ENCODE assay signal across 16 cellular contexts in genomic region chr3:195120199-195120556, GRCh38.
DNase-seq lines count a peak whose midpoint lies in the region; ATAC-seq, FAIRE-seq and TF ChIP-seq lines count a peak whose summit lies in the region.
"Had no signal": no experiment of that assay in that cellular context is flagged by ENCODE, and none has a peak within 500 bp of the region (broad histone marks: within the 10 kb centered on the region; RNA-seq: fewer than 3 reads in every experiment).

No MANE protein-coding gene starts in this region.

- BruUV-seq in Calu3 (replicated peaks; lab: Mats Ljungman, UMichigan), result no TSS peak

- H3K36me3 ChIP-seq in mesodermal cell (ENCODE audit: control insufficient read depth, insufficient read depth, low read length) (peaks cover under 1% of the 10 kb centered on the region), testis (ENCODE audit: low read depth, missing control alignments) (no peaks in the 10 kb centered on the region)

- FAIRE-seq in urothelium cell line (lab: Jason Lieb, UNC), result no peak

- POLR2A ChIA-PET in WTC11 (lab: Charles Lee), result no interaction called here

- H3K4me3 ChIP-seq in mesodermal cell (ENCODE audit: extremely low read depth, insufficient read depth, low read length, poor library complexity, severe bottlenecking) (no peak overlapping the region), testis (no peak overlapping the region)

- DNase-seq in HFFc6 (no peak), WTC11 (ENCODE audit: low spot score) (no peak), testis (no peak), Calu3 (no peak), NCI-H524 treated with DMSO at 0.1 percent for 48 hours (lab: John Stamatoyannopoulos, UW) (no peak), urothelium cell line (ENCODE audit: low spot score) (no peak)
- DNase-seq: activated CD8-positive, alpha-beta T cell treated with anti-CD3 and anti-CD28 coated beads for 36 hours; activated naive CD8-positive, alpha-beta T cell treated with anti-CD3 and anti-CD28 coated beads, Interleukin-2, amount 50 U/mL, for 24 hours; central memory CD4-positive, alpha-beta T cell; effector memory CD4-positive, alpha-beta T cell; MV-4-11; naive thymus-derived CD4-positive, alpha-beta T cell; NCI-H2029; NCI-H510A had no signal

- CTCF ChIA-PET in WTC11 (lab: Charles Lee), result interaction anchor here (0.5 to 2.0 kb wide), 6 partner anchors 13 to 438 kb away, joined by 3 to 10 read pairs (median 6); partner anchors contain the start of gene XXYLT1
- CTCF ChIA-PET in Calu3 (lab: Charles Lee), result interaction anchor here (0.6 to 1.1 kb wide), 4 partner anchors 12 to 90 kb away, joined by 3 to 5 read pairs (median 3); no protein-coding TSS in a partner anchor

- H3K36me3 Mint-ChIP-seq in HFFc6 (ENCODE audit: low read depth), result no peaks in the 10 kb centered on the region
- no peaks in the 10 kb centered on the region for H3K36me3 Mint-ChIP-seq in WTC11
- H3K36me3 Mint-ChIP-seq in Calu3 (ENCODE audit: insufficient read depth, unreplicated experiment), result peaks cover 11% of the 10 kb centered on the region
- H3K36me3 Mint-ChIP-seq: naive thymus-derived CD4-positive, alpha-beta T cell had no signal

- H3K4me1 ChIP-seq in mesodermal cell (ENCODE audit: control insufficient read depth, insufficient read depth, low read length, poor library complexity, severe bottlenecking) (peaks cover 60% of the 10 kb centered on the region), testis (peaks cover 17% of the 10 kb centered on the region)

- peak overlapping the region; percentile 95 for H3K27ac Mint-ChIP-seq in HFFc6
- H3K27ac Mint-ChIP-seq in WTC11, result peak overlapping the region; percentile 82
- no peak overlapping the region for H3K27ac Mint-ChIP-seq in Calu3 (ENCODE audit: unreplicated experiment)
- H3K27ac Mint-ChIP-seq: activated CD8-positive, alpha-beta T cell treated with anti-CD3 and anti-CD28 coated beads for 36 hours; activated naive CD8-positive, alpha-beta T cell treated with anti-CD3 and anti-CD28 coated beads, Interleukin-2, amount 50 U/mL, for 24 hours; naive thymus-derived CD4-positive, alpha-beta T cell had no signal

- no peaks in the 10 kb centered on the region for H3K9me3 ChIP-seq in mesodermal cell (ENCODE audit: control insufficient read depth, low read length)
- H3K9me3 ChIP-seq in testis, result no peaks in the 10 kb centered on the region

- TF ChIP-seq POLR2A in testis (IDR thresholded peaks at IDR 0.05), result no peak

- H3K4me3 Mint-ChIP-seq in HFFc6 (peak overlapping the region; percentile 77), WTC11 (no peak overlapping the region), Calu3 (ENCODE audit: low read depth, unreplicated experiment) (no peak overlapping the region)
- H3K4me3 Mint-ChIP-seq: activated CD8-positive, alpha-beta T cell treated with anti-CD3 and anti-CD28 coated beads for 36 hours; activated naive CD8-positive, alpha-beta T cell treated with anti-CD3 and anti-CD28 coated beads, Interleukin-2, amount 50 U/mL, for 24 hours; naive thymus-derived CD4-positive, alpha-beta T cell had no signal

- H3K4me1 Mint-ChIP-seq in HFFc6 (ENCODE audit: low read depth), result peaks cover 47% of the 10 kb centered on the region
- peaks cover 30% of the 10 kb centered on the region for H3K4me1 Mint-ChIP-seq in WTC11
- peaks cover 59% of the 10 kb centered on the region for H3K4me1 Mint-ChIP-seq in Calu3 (ENCODE audit: low read depth, unreplicated experiment)

- H3K27ac ChIP-seq in mesodermal cell (ENCODE audit: low read depth, low read length, severe bottlenecking), result peak overlapping the region; percentile 90
- peak overlapping the region; percentile 47 to 79 for H3K27ac ChIP-seq in testis
- H3K27ac ChIP-seq: C4-2B had no signal

- no peak for ATAC-seq in WTC11
- ATAC-seq: activated CD8-positive, alpha-beta T cell treated with anti-CD3 and anti-CD28 coated beads for 36 hours; activated naive CD8-positive, alpha-beta T cell treated with anti-CD3 and anti-CD28 coated beads, Interleukin-2, amount 50 U/mL, for 24 hours; naive thymus-derived CD4-positive, alpha-beta T cell had no signal

- no peak for TF ChIP-seq CTCF in HFFc6 (IDR thresholded peaks at IDR 0.05)
- no peak for TF ChIP-seq CTCF in WTC11 (IDR thresholded peaks at IDR 0.05)
- no peak for TF ChIP-seq CTCF in testis (IDR thresholded peaks at IDR 0.05)
- TF ChIP-seq CTCF in Calu3 (IDR thresholded peaks at IDR 0.05; ENCODE audit: unreplicated experiment), result no peak

- no peaks in the 10 kb centered on the region; the same call in 1 of the 2 replicates for H3K27me3 Mint-ChIP-seq in HFFc6 (ENCODE audit: insufficient read depth)
- no peaks in the 10 kb centered on the region for H3K27me3 Mint-ChIP-seq in WTC11 (ENCODE audit: low read depth)
- H3K27me3 Mint-ChIP-seq in Calu3 (ENCODE audit: unreplicated experiment), result no peaks in the 10 kb centered on the region
- H3K27me3 Mint-ChIP-seq: activated CD8-positive, alpha-beta T cell treated with anti-CD3 and anti-CD28 coated beads for 36 hours; activated naive CD8-positive, alpha-beta T cell treated with anti-CD3 and anti-CD28 coated beads, Interleukin-2, amount 50 U/mL, for 24 hours; naive thymus-derived CD4-positive, alpha-beta T cell had no signal

- intact Hi-C loops in testis (cut with DNase I; ENCODE audit: low total_unique reads) (no loop called here), Calu3 (cut with micrococcal nuclease; ENCODE audit: unreplicated experiment) (no loop called here)

- 86 to 91% methylated on average over 1 of the region's 2 CpGs for WGBS in mesodermal cell (ENCODE audit: insufficient coverage in 2 of 2), 2 experiments
- WGBS in testis, 2 donors, result 86 to 90% methylated on average over 1 to 2 of the region's 2 CpGs

- no peaks in the 10 kb centered on the region for H3K27me3 ChIP-seq in testis

- H3K9me3 Mint-ChIP-seq in HFFc6 (no peaks in the 10 kb centered on the region), WTC11 (no peaks in the 10 kb centered on the region), Calu3 (ENCODE audit: low read depth, unreplicated experiment) (no peaks in the 10 kb centered on the region)
- H3K9me3 Mint-ChIP-seq: activated CD8-positive, alpha-beta T cell treated with anti-CD3 and anti-CD28 coated beads for 36 hours; activated naive CD8-positive, alpha-beta T cell treated with anti-CD3 and anti-CD28 coated beads, Interleukin-2, amount 50 U/mL, for 24 hours; naive thymus-derived CD4-positive, alpha-beta T cell had no signal

TF ChIP-seq in WTC11, 78 proteins besides CTCF, POLR2A, EP300 and RAD21 (continues in another document):
- TF ChIP-seq TEAD1 (CRISPR knock-in tag; IDR thresholded peaks at IDR 0.05) (no peak), HMGA2 (CRISPR knock-in tag; IDR thresholded peaks at IDR 0.05) (no peak), AFF4 (CRISPR knock-in tag; IDR thresholded peaks at IDR 0.05; ENCODE audit: borderline replicate concordance) (no peak), OVOL2 (CRISPR knock-in tag; IDR thresholded peaks at IDR 0.05; ENCODE audit: borderline replicate concordance) (no peak)
